ENCODE assay signal across 14 cellular contexts in the genomic region with DNA sequence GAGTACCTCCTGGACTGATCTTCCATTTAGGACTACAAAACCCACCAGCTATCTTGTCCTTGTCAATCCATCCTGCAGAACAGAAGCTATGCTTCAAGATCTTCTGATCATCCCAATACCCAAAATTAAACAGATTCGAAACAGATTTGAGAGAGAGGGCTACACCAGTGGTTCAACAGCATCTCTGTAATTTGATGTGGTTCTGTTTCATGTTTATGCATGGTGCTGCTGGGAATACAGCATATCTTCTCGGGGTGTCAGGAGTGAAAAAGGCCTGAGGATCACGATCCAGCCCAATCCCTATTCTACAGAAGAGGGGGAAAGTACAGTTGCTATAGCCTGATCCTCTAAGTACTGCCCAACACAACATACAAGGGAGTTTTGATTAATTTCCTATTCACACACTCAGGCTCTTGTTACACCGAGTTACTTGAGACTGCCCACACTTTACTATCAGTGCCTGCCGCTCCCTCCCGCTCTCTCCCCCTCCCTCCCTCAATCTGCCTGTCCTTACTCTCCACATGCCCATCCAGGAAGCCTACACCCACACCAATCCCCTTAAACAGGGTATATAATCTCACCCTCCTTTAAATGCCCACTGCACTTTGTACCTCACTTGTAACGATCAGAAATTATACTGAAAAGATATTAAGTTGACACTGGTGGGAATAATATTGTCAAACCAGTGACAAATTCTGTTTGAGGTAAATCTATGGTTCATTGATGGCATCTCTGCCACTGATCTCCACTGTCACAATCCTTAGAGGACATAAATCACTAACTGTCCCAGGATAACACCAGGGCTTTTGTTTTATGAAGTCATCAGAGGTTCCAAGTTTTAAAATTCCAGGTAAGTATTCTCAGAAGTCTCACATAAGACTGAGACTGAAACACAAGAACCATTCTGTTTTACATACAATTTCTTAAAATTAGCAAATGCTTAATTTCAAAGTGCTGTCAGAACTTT.
DNase-seq lines count a peak whose midpoint lies in the region; ATAC-seq, FAIRE-seq and TF ChIP-seq lines count a peak whose summit lies in the region.
"Had no signal": no experiment of that assay in that cellular context is flagged by ENCODE, and none has a peak within 500 bp of the region (broad histone marks: within the 10 kb centered on the region; RNA-seq: fewer than 3 reads in every experiment).

No MANE protein-coding gene starts in this region.

- no peaks in the 10 kb centered on the region for H3K9me3 Mint-ChIP-seq in stimulated activated naive CD8-positive, alpha-beta T cell treated with anti-CD3 and anti-CD28 coated beads, Interleukin-15, Interleukin-2, amounts not matched to agents 100 ng/mL and 50 ng/mL, for 24 hours
- no peaks in the 10 kb centered on the region for H3K9me3 Mint-ChIP-seq in activated T-cell treated with anti-CD3 and anti-CD28 coated beads, Interleukin-2, amount 50 U/mL, for 72 hours
- H3K9me3 Mint-ChIP-seq in activated CD4-positive, alpha-beta T cell treated with anti-CD3 and anti-CD28 coated beads for 36 hours (ENCODE audit: low read depth): no peaks in the 10 kb centered on the region
- H3K9me3 Mint-ChIP-seq: activated naive CD8-positive, alpha-beta T cell treated with anti-CD3 and anti-CD28 coated beads, Interleukin-2, amount 50 U/mL, for 24 hours had no signal

- H3K36me3 Mint-ChIP-seq in stimulated activated naive CD8-positive, alpha-beta T cell treated with anti-CD3 and anti-CD28 coated beads, Interleukin-15, Interleukin-2, amounts not matched to agents 100 ng/mL and 50 ng/mL, for 24 hours (ENCODE audit: low read depth): peaks cover 35% of the 10 kb centered on the region
- peaks cover 6 to 12% of the 10 kb centered on the region in 2 donors for H3K36me3 Mint-ChIP-seq in activated T-cell treated with anti-CD3 and anti-CD28 coated beads, Interleukin-2, amount 50 U/mL, for 72 hours (ENCODE audit: insufficient read depth in 2 of 2)
- peaks cover 8% of the 10 kb centered on the region for H3K36me3 Mint-ChIP-seq in activated CD4-positive, alpha-beta T cell treated with anti-CD3 and anti-CD28 coated beads for 36 hours (ENCODE audit: low read depth)

- no peak for TF ChIP-seq RAD21 in K562 (CRISPR knock-in tag; conservative IDR thresholded peaks at IDR 0.05 in 1 of 2, IDR thresholded peaks at IDR 0.05 in 1 of 2)

- in situ Hi-C loops in K562 (cut with MboI): loop anchor here (5.0 to 25.0 kb wide), 5 partner anchors 545 to 1232 kb away; partner anchors contain the start of gene WNT3

- H3K4me3 Mint-ChIP-seq in stimulated activated naive CD8-positive, alpha-beta T cell treated with anti-CD3 and anti-CD28 coated beads, Interleukin-15, Interleukin-2, amounts not matched to agents 100 ng/mL and 50 ng/mL, for 24 hours: no peak overlapping the region
- peak overlapping the region in 1 of 2 donors; percentile 15 for H3K4me3 Mint-ChIP-seq in activated T-cell treated with anti-CD3 and anti-CD28 coated beads, Interleukin-2, amount 50 U/mL, for 72 hours
- no peak overlapping the region for H3K4me3 Mint-ChIP-seq in activated CD4-positive, alpha-beta T cell treated with anti-CD3 and anti-CD28 coated beads for 36 hours
- H3K4me3 Mint-ChIP-seq: activated naive CD8-positive, alpha-beta T cell treated with anti-CD3 and anti-CD28 coated beads, Interleukin-2, amount 50 U/mL, for 24 hours had no signal

- no peak overlapping the region for H3K4me3 ChIP-seq in K562
- H3K4me3 ChIP-seq in mucosa of descending colon: no peak overlapping the region
- no peak overlapping the region for H3K4me3 ChIP-seq in testis
- H3K4me3 ChIP-seq: SJCRH30 had no signal

- peak overlapping the region in 1 of 2 experiments; percentile 3; a peak in 1 of 4 replicates for H3K9ac ChIP-seq in K562 (ENCODE audit: insufficient read depth in 1 of 2, low read depth in 2 of 2, low read length in 2 of 2)

- WGBS in K562 (ENCODE audit: insufficient coverage, low coverage, missing lambda C conversion rate): 15% methylated on average over 7 of the region's 7 CpGs
- WGBS in testis, 2 donors: 67 to 78% methylated on average over 7 of the region's 7 CpGs

- peaks cover 3% of the 10 kb centered on the region; the same call in 2 of the 3 replicates for H3K36me3 ChIP-seq in K562 (ENCODE audit: control insufficient read depth, insufficient read depth, low read length)
- no peaks in the 10 kb centered on the region for H3K36me3 ChIP-seq in mucosa of descending colon (ENCODE audit: low read depth)
- no peaks in the 10 kb centered on the region for H3K36me3 ChIP-seq in testis (ENCODE audit: low read depth, missing control alignments)

- H3K9me3 ChIP-seq in K562 (replicated peaks; ENCODE audit: control insufficient read depth, insufficient read depth, low read depth, low read length) (no peaks in the 10 kb centered on the region), mucosa of descending colon (no peaks in the 10 kb centered on the region), testis (no peaks in the 10 kb centered on the region)
- H3K9me3 ChIP-seq: SJCRH30 had no signal

- H4K20me1 ChIP-seq in K562 (replicated peaks; ENCODE audit: control insufficient read depth, insufficient read depth, low read length): peaks cover 16% of the 10 kb centered on the region; the same call in 1 of the 2 replicates

- no peak for TF ChIP-seq POLR2A in K562 (conservative IDR thresholded peaks at IDR 0.05)
- TF ChIP-seq POLR2A in testis (IDR thresholded peaks at IDR 0.05): no peak

- H3K4me1 Mint-ChIP-seq in stimulated activated naive CD8-positive, alpha-beta T cell treated with anti-CD3 and anti-CD28 coated beads, Interleukin-15, Interleukin-2, amounts not matched to agents 100 ng/mL and 50 ng/mL, for 24 hours (ENCODE audit: low read depth): peaks cover 74% of the 10 kb centered on the region
- peaks cover 72% of the 10 kb centered on the region for H3K4me1 Mint-ChIP-seq in activated T-cell treated with anti-CD3 and anti-CD28 coated beads, Interleukin-2, amount 50 U/mL, for 72 hours (ENCODE audit: low read depth)
- H3K4me1 Mint-ChIP-seq in activated CD4-positive, alpha-beta T cell treated with anti-CD3 and anti-CD28 coated beads for 36 hours: peaks cover 38% of the 10 kb centered on the region

- DNase-seq in stimulated activated naive CD8-positive, alpha-beta T cell treated with anti-CD3 and anti-CD28 coated beads, Interleukin-15, Interleukin-2, amounts not matched to agents 100 U/mL and 50 U/mL, for 24 hours: no peak
- peak; percentile 24 to 72 (median 38) for DNase-seq in K562 (ENCODE audit: extremely low read depth in 1 of 4, low spot score in 3 of 4)
- DNase-seq in mucosa of descending colon: peak in 2 of 3 donors; percentile 34 to 52
- DNase-seq in testis: no peak
- no peak for DNase-seq in activated T-cell treated with anti-CD3 and anti-CD28 coated beads, Interleukin-2, amount 50 U/mL, for 72 hours
- DNase-seq in activated CD4-positive, alpha-beta T cell treated with anti-CD3 and anti-CD28 coated beads for 36 hours: no peak
- DNase-seq: activated naive CD8-positive, alpha-beta T cell treated with anti-CD3 and anti-CD28 coated beads, Interleukin-2, amount 50 U/mL, for 24 hours; DMS153; head of caudate nucleus; NCI-H1092 treated with DMSO at 0.1 percent for 48 hours; SJCRH30 had no signal

- peak overlapping the region; percentile 15; the same call in 1 of the 2 replicates for H3K4me2 ChIP-seq in K562 (ENCODE audit: insufficient read depth, low read length)

- intact Hi-C loops in K562 (cut with micrococcal nuclease): no loop called here
- intact Hi-C loops in mucosa of descending colon (cut with DNase I, micrococcal nuclease): loop anchor here in 1 of 2 donors (10.0 kb wide), 1 partner anchor 685 kb away; no protein-coding TSS in a partner anchor
- intact Hi-C loops in testis (cut with DNase I; ENCODE audit: low total_unique reads): no loop called here
- intact Hi-C loops in activated CD4-positive, alpha-beta T cell treated with anti-CD3 and anti-CD28 coated beads for 36 hours (cut with DNase I, micrococcal nuclease): loop anchor here in 1 of 2 experiments (5.0 kb wide), 1 partner anchor 268 kb away; no protein-coding TSS in a partner anchor

- no peak for FAIRE-seq in K562 (lab: Jason Lieb, UNC)

- H3K27ac Mint-ChIP-seq in stimulated activated naive CD8-positive, alpha-beta T cell treated with anti-CD3 and anti-CD28 coated beads, Interleukin-15, Interleukin-2, amounts not matched to agents 100 ng/mL and 50 ng/mL, for 24 hours: peak overlapping the region; percentile 10
- no peak overlapping the region for H3K27ac Mint-ChIP-seq in activated T-cell treated with anti-CD3 and anti-CD28 coated beads, Interleukin-2, amount 50 U/mL, for 72 hours
- H3K27ac Mint-ChIP-seq in activated CD4-positive, alpha-beta T cell treated with anti-CD3 and anti-CD28 coated beads for 36 hours: no peak overlapping the region
- H3K27ac Mint-ChIP-seq: activated naive CD8-positive, alpha-beta T cell treated with anti-CD3 and anti-CD28 coated beads, Interleukin-2, amount 50 U/mL, for 24 hours had no signal

- no peak for ATAC-seq in stimulated activated naive CD8-positive, alpha-beta T cell treated with anti-CD3 and anti-CD28 coated beads, Interleukin-15, Interleukin-2, amounts not matched to agents 100 U/mL and 50 U/mL, for 24 hours
- ATAC-seq in K562: peak; percentile 63
- peak; percentile 28 for ATAC-seq in mucosa of descending colon
- ATAC-seq in GM19397 (IDR thresholded peaks at IDR 0.05; ENCODE audit: unreplicated experiment): no peak
- no peak for ATAC-seq in activated T-cell treated with anti-CD3 and anti-CD28 coated beads, Interleukin-2, amount 50 U/mL, for 72 hours (replicated peaks in 1 of 2)
- ATAC-seq in activated CD4-positive, alpha-beta T cell treated with anti-CD3 and anti-CD28 coated beads for 36 hours: no peak
- ATAC-seq: activated naive CD8-positive, alpha-beta T cell treated with anti-CD3 and anti-CD28 coated beads, Interleukin-2, amount 50 U/mL, for 24 hours; left lobe of liver had no signal

- no peak overlapping the region for H2AFZ ChIP-seq in K562 (ENCODE audit: low read depth, low read length)

- no peaks in the 10 kb centered on the region for H3K27me3 Mint-ChIP-seq in stimulated activated naive CD8-positive, alpha-beta T cell treated with anti-CD3 and anti-CD28 coated beads, Interleukin-15, Interleukin-2, amounts not matched to agents 100 ng/mL and 50 ng/mL, for 24 hours
- H3K27me3 Mint-ChIP-seq in activated T-cell treated with anti-CD3 and anti-CD28 coated beads, Interleukin-2, amount 50 U/mL, for 72 hours (ENCODE audit: low read depth): no peaks in the 10 kb centered on the region
- no peaks in the 10 kb centered on the region for H3K27me3 Mint-ChIP-seq in activated CD4-positive, alpha-beta T cell treated with anti-CD3 and anti-CD28 coated beads for 36 hours
- H3K27me3 Mint-ChIP-seq: activated naive CD8-positive, alpha-beta T cell treated with anti-CD3 and anti-CD28 coated beads, Interleukin-2, amount 50 U/mL, for 24 hours had no signal

- H3K4me1 ChIP-seq in K562 (replicated peaks in 1 of 2; ENCODE audit: control insufficient read depth in 2 of 2, insufficient read depth in 2 of 2, low read length in 2 of 2) (peaks cover 10 to 11% of the 10 kb centered on the region in 2 experiments; a peak in 4 of 5 replicates), mucosa of descending colon (ENCODE audit: low read depth) (peaks cover 10% of the 10 kb centered on the region), testis (no peaks in the 10 kb centered on the region)
- H3K4me1 ChIP-seq: SJCRH30 had no signal

- peak; percentile 27; the same call in 1 of the 2 replicates for TF ChIP-seq EP300 in K562 (IDR thresholded peaks at IDR 0.05; ENCODE audit: low read length)

- POLR2A ChIA-PET in K562 (lab: Yijun Ruan, JAX): interaction anchor here (1.0 kb wide), 1 partner anchor 403 kb away, joined by 3 read pairs; no protein-coding TSS in a partner anchor
- POLR2A ChIA-PET in activated CD4-positive, alpha-beta T cell treated with anti-CD3 and anti-CD28 coated beads for 36 hours (lab: Charles Lee): no interaction called here

- TSS peak; percentile 1 for BruUV-seq in K562 (replicated peaks; lab: Mats Ljungman, UMichigan)

- no peaks in the 10 kb centered on the region for H3K9me1 ChIP-seq in K562 (ENCODE audit: control insufficient read depth, insufficient read depth, low read length)

- TF ChIP-seq CTCF in K562 (IDR thresholded peaks at IDR 0.05 in 2 of 3, conservative IDR thresholded peaks at IDR 0.05 in 1 of 3; ENCODE audit: insufficient read depth in 2 of 3, low read depth in 1 of 3, low read length in 3 of 3) (no peak), mucosa of descending colon (IDR thresholded peaks at IDR 0.05) (no peak), testis (IDR thresholded peaks at IDR 0.05) (no peak)

- CTCF ChIA-PET in K562 (lab: Yijun Ruan, JAX; ENCODE audit: low intra/inter-chr PET ratio): interaction anchor here (0.7 kb wide), 1 partner anchor 707 kb away, joined by 3 read pairs; no protein-coding TSS in a partner anchor
- CTCF ChIA-PET in activated CD4-positive, alpha-beta T cell treated with anti-CD3 and anti-CD28 coated beads for 36 hours (lab: Charles Lee): no interaction called here

- H3K79me2 ChIP-seq in K562 (ENCODE audit: control insufficient read depth, insufficient read depth, low read length): peaks cover 81% of the 10 kb centered on the region

- peaks cover 0 to 11% of the 10 kb centered on the region in 2 experiments; a peak in 4 of 5 replicates for H3K27me3 ChIP-seq in K562 (ENCODE audit: control insufficient read depth in 2 of 2, insufficient read depth in 2 of 2, low read length in 2 of 2)
- no peaks in the 10 kb centered on the region for H3K27me3 ChIP-seq in testis
- H3K27me3 ChIP-seq: SJCRH30 had no signal

- H3K27ac ChIP-seq in K562 (ENCODE audit: extremely low read depth, low read depth, low read length): no peak overlapping the region
- no peak overlapping the region for H3K27ac ChIP-seq in testis
- H3K27ac ChIP-seq: SJCRH30 had no signal

Comparison
In these comparisons a context has a peak if more than half of its experiments do, and no peak if none do; other contexts are left out.
1. ATAC-seq: peak in K562 (single experiment) and mucosa of descending colon (single experiment); none in stimulated activated naive CD8-positive, alpha-beta T cell treated with anti-CD3 and anti-CD28 coated beads, Interleukin-15, Interleukin-2, amounts not matched to agents 100 U/mL and 50 U/mL, for 24 hours (single experiment), GM19397 (single experiment), activated T-cell treated with anti-CD3 and anti-CD28 coated beads, Interleukin-2, amount 50 U/mL, for 72 hours (0 of 2) and activated CD4-positive, alpha-beta T cell treated with anti-CD3 and anti-CD28 coated beads for 36 hours (single experiment).
2. DNase-seq: peak in K562 (4 of 4) and mucosa of descending colon (2 of 3); none in stimulated activated naive CD8-positive, alpha-beta T cell treated with anti-CD3 and anti-CD28 coated beads, Interleukin-15, Interleukin-2, amounts not matched to agents 100 U/mL and 50 U/mL, for 24 hours (single experiment), testis (single experiment), activated T-cell treated with anti-CD3 and anti-CD28 coated beads, Interleukin-2, amount 50 U/mL, for 72 hours (0 of 2) and activated CD4-positive, alpha-beta T cell treated with anti-CD3 and anti-CD28 coated beads for 36 hours (single experiment).